16 cellular contexts compared by ENCODE assay signal in genomic region chr11:97893612-97894011, GRCh38.
DNase-seq lines count a peak whose midpoint lies in the region; ATAC-seq and TF ChIP-seq lines count a peak whose summit lies in the region.
"Had no signal": no experiment of that assay in that cellular context is flagged by ENCODE, and none has a peak within 500 bp of the region (broad histone marks: within the 10 kb centered on the region; RNA-seq: fewer than 3 reads in every experiment).

No MANE protein-coding gene starts in this region.

- ATAC-seq in HG03280 (IDR thresholded peaks at IDR 0.05; ENCODE audit: unreplicated experiment) (no peak), HG02870 (IDR thresholded peaks at IDR 0.05; ENCODE audit: unreplicated experiment) (no peak)

- H3K27ac ChIP-seq in adrenal gland (no peak overlapping the region), MM.1S (ENCODE audit: low read length) (no peak overlapping the region)
- H3K27ac ChIP-seq: RWPE1 had no signal

- no peaks in the 10 kb centered on the region for H3K27me3 ChIP-seq in adrenal gland
- H3K27me3 ChIP-seq in MM.1S (replicated peaks; ENCODE audit: insufficient read depth, low read length), result no peaks in the 10 kb centered on the region

- no peaks in the 10 kb centered on the region for H3K4me1 ChIP-seq in adrenal gland (replicated peaks in 1 of 2)
- H3K4me1 ChIP-seq in MM.1S (ENCODE audit: low read length), result no peaks in the 10 kb centered on the region

- H3K36me3 ChIP-seq in adrenal gland (replicated peaks in 1 of 2) (no peaks in the 10 kb centered on the region), MM.1S (replicated peaks; ENCODE audit: insufficient read depth, low read length) (no peaks in the 10 kb centered on the region)

- intact Hi-C loops in adrenal gland (cut with DNase I), result no loop called here

- no peak overlapping the region for H3K4me2 ChIP-seq in MM.1S (ENCODE audit: low read depth, low read length)

- H3K9me3 ChIP-seq in adrenal gland (replicated peaks in 1 of 3) (no peaks in the 10 kb centered on the region), MM.1S (replicated peaks; ENCODE audit: insufficient read depth, low read length) (no peaks in the 10 kb centered on the region)

- H3K4me3 ChIP-seq in adrenal gland (no peak overlapping the region), MM.1S (ENCODE audit: low read length) (no peak overlapping the region)

- TF ChIP-seq POLR2A in adrenal gland (IDR thresholded peaks at IDR 0.05), result no peak

- H3K9ac ChIP-seq in MM.1S (ENCODE audit: low read length), result no peak overlapping the region

- H3K79me2 ChIP-seq in MM.1S (ENCODE audit: low read length), result no peaks in the 10 kb centered on the region

- no peaks in the 10 kb centered on the region for H4K20me1 ChIP-seq in MM.1S (ENCODE audit: insufficient read depth, low read length)

- no peak overlapping the region for H2AFZ ChIP-seq in MM.1S (ENCODE audit: low read length)

- no peaks in the 10 kb centered on the region for H3K9me2 ChIP-seq in MM.1S (replicated peaks; ENCODE audit: insufficient read depth, low read length)

- DNase-seq in DMS 273 (lab: John Stamatoyannopoulos, UW; ENCODE audit: unreplicated experiment) (peak; percentile 91), NCI-H1092 (lab: John Stamatoyannopoulos, UW) (peak; percentile 90), NCI-H524 (lab: John Stamatoyannopoulos, UW) (peak; percentile 51 to 68), adrenal gland (peak in 5 of 7 donors; percentile 22 to 58 (median 34)), MM.1S (no peak)
- DNase-seq: CD8-positive, alpha-beta memory T cell; DMS53; H9; NCI-H187; NCI-H226; NK-92 treated with Interleukin-12 subunit alpha and Interleukin-12 subunit beta, amount 100 ng/mL, for 24 hours; OCI-M1; T-helper 1 cell had no signal

- no peaks in the 10 kb centered on the region for H3F3A ChIP-seq in MM.1S (ENCODE audit: insufficient read depth, low read length)

- WGBS in adrenal gland, 4 donors, result 19 to 37% (median 30%) methylated on average over 2 of the region's 2 CpGs

- no peak for TF ChIP-seq CTCF in adrenal gland (IDR thresholded peaks at IDR 0.05)
- TF ChIP-seq CTCF in MM.1S (IDR thresholded peaks at IDR 0.05; ENCODE audit: low read length), result no peak
